ENCODE assay signal across 8 cellular contexts in genomic region chr10:72364239-72364777, GRCh38. TPM values are rescaled to one million over a fixed set of nuclear protein-coding genes. Genes with fewer than 3 reads are reported as not detected.
DNase-seq lines count a peak whose midpoint lies in the region; ATAC-seq and TF ChIP-seq lines count a peak whose summit lies in the region.

No MANE protein-coding gene starts in this region.

- H3K9me3 ChIP-seq in BLaER1 (no peaks in the 10 kb centered on the region), lower lobe of right lung (no peaks in the 10 kb centered on the region)

- peaks cover 37% of the 10 kb centered on the region for H3K36me3 ChIP-seq in BLaER1
- peaks cover 34% of the 10 kb centered on the region for H3K36me3 ChIP-seq in lower lobe of right lung

- ATAC-seq in GM19043 (IDR thresholded peaks at IDR 0.05; ENCODE audit: low read depth, unreplicated experiment) (peak; percentile 93), HG03571 (IDR thresholded peaks at IDR 0.05; ENCODE audit: unreplicated experiment) (peak; percentile 83), lower lobe of right lung (peak; percentile 96 to 98)

- peak; percentile 95 for TF ChIP-seq CTCF in lower lobe of right lung (IDR thresholded peaks at IDR 0.05)

- H4K20me1 ChIP-seq in BLaER1 = no peaks in the 10 kb centered on the region

- H3K4me3 ChIP-seq in BLaER1 (peak overlapping the region; percentile 33; the same call in 1 of the 2 replicates), lower lobe of right lung (no peak overlapping the region)

- peak overlapping the region; percentile 70; the same call in 1 of the 2 replicates for H3K9ac ChIP-seq in BLaER1

- intact Hi-C loops in lower lobe of right lung (cut with DNase I) = loop anchor here (10.0 kb wide), 1 partner anchor 470 kb away; no protein-coding TSS in a partner anchor

- DNase-seq in NCI-H748 treated with DMSO at 0.1 percent for 48 hours (lab: John Stamatoyannopoulos, UW) (peak; percentile 52), dermis blood vessel endothelial cell (peak; percentile 95), lower lobe of right lung (peak; percentile 88)
- peak; percentile 86 for DNase-seq in activated CD4-positive, alpha-beta T cell treated with anti-CD3 and anti-CD28 coated beads, Interleukin-2, amount 50 U/mL, for 1 hour
- DNase-seq in stimulated activated CD4-positive, alpha-beta T cell treated with anti-CD3 and anti-CD28 coated beads, TNF-alpha, amount 100 ng/mL, for 24 hours (ENCODE audit: low read depth in 3 of 3) = peak; percentile 67 to 82 (median 76)

- H3K27me3 ChIP-seq in BLaER1 (no peaks in the 10 kb centered on the region), lower lobe of right lung (ENCODE audit: low read depth) (no peaks in the 10 kb centered on the region)

- H3K27ac ChIP-seq in BLaER1 = peak overlapping the region; percentile 60; the same call in 1 of the 2 replicates
- H3K27ac ChIP-seq in lower lobe of right lung = peak overlapping the region; percentile 46

- H3K4me2 ChIP-seq in BLaER1 = peak overlapping the region; percentile 72

- H3K4me1 ChIP-seq in BLaER1 = peaks cover 12% of the 10 kb centered on the region
- H3K4me1 ChIP-seq in lower lobe of right lung = peaks cover 13% of the 10 kb centered on the region

RNA-seq across cellular contexts. Expression of gene DNAJB12, which starts 9.6 kb away (rescaled TPM):
- total RNA-seq in dermis blood vessel endothelial cell (25.9 and 35.9 TPM in 2 replicates), lower lobe of right lung (44.7 TPM)
